Comparison of ENCODE assay signal across 26 cellular contexts in the genomic region with DNA sequence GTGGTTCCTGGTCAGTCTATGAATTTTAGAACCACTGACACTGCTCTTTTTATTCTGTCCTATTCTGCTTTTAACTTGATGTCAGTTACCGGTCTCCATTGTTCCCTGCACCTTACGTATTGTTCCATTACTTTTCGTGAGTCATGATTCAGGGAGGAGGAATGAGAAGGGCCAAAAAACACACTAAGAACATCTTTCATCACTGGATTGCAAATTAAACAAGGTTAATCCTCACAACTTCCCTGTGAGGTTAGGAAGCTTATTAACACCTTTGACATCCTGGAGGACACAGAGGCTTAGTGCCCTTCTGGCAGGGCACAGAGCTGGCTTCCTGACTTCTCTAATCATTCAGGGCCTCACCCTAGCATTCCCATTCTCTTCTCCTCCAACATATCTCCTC.
DNase-seq lines count a peak whose midpoint lies in the region; ATAC-seq, FAIRE-seq and TF ChIP-seq lines count a peak whose summit lies in the region.
"Had no signal": no experiment of that assay in that cellular context is flagged by ENCODE, and none has a peak within 500 bp of the region (broad histone marks: within the 10 kb centered on the region; RNA-seq: fewer than 3 reads in every experiment).

No MANE protein-coding gene starts in this region.

- POLR2A ChIA-PET in activated CD4-positive, alpha-beta memory T cell treated with anti-CD3 and anti-CD28 coated beads for 36 hours (lab: Charles Lee): no interaction called here
- POLR2A ChIA-PET in activated CD4-positive, alpha-beta memory T cell treated with anti-CD3 and anti-CD28 coated beads, Interleukin-2, amount 10 ng/mL, durations not matched to agents 7 days and 5 days (lab: Charles Lee): no interaction called here
- POLR2A ChIA-PET in MCF 10A (lab: Yijun Ruan, JAX): no interaction called here

- H3K27ac ChIP-seq in mammary epithelial cell (ENCODE audit: insufficient read depth, low read depth, low read length): no peak overlapping the region
- H3K27ac ChIP-seq: C4-2B, PC-9 had no signal

- H3K4me1 Mint-ChIP-seq in activated CD4-positive, alpha-beta memory T cell treated with anti-CD3 and anti-CD28 coated beads for 36 hours (ENCODE audit: low read depth): peaks cover 85% of the 10 kb centered on the region
- peaks cover 81% of the 10 kb centered on the region for H3K4me1 Mint-ChIP-seq in activated CD4-positive, alpha-beta memory T cell treated with anti-CD3 and anti-CD28 coated beads, Interleukin-2, amount 10 ng/mL, durations not matched to agents 7 days and 5 days
- H3K4me1 Mint-ChIP-seq in MCF 10A (ENCODE audit: insufficient read depth, unreplicated experiment): no peaks in the 10 kb centered on the region

- no peak for ATAC-seq in GM18511 (IDR thresholded peaks at IDR 0.05; ENCODE audit: unreplicated experiment)
- ATAC-seq in HG02970 (IDR thresholded peaks at IDR 0.05; ENCODE audit: low FRiP score, unreplicated experiment): no peak
- ATAC-seq: HCT116 had no signal

- intact Hi-C loops in activated CD4-positive, alpha-beta memory T cell treated with anti-CD3 and anti-CD28 coated beads for 36 hours (cut with micrococcal nuclease): no loop called here
- intact Hi-C loops in MCF 10A (cut with micrococcal nuclease) (no loop called here), mammary epithelial cell (cut with micrococcal nuclease) (no loop called here)

- H3K4me3 ChIP-seq in mammary epithelial cell (replicated peaks in 1 of 3; ENCODE audit: insufficient read depth in 1 of 3, low read depth in 2 of 3, low read length in 3 of 3) (no peak overlapping the region), bronchial epithelial cell (ENCODE audit: low read depth, low read length) (no peak overlapping the region)
- H3K4me3 ChIP-seq: PC-9 had no signal

- BruUV-seq in MCF 10A (replicated peaks; lab: Mats Ljungman, UMichigan): no TSS peak
- no TSS peak for BruUV-seq in mammary epithelial cell (replicated peaks; lab: Mats Ljungman, UMichigan)

- H3K4me2 ChIP-seq in mammary epithelial cell (ENCODE audit: insufficient read depth, low read depth, low read length): no peak overlapping the region
- H3K4me2 ChIP-seq: PC-9 had no signal

- peak overlapping the region; percentile 98 for H3K27ac Mint-ChIP-seq in activated CD4-positive, alpha-beta memory T cell treated with anti-CD3 and anti-CD28 coated beads for 36 hours
- H3K27ac Mint-ChIP-seq in activated CD4-positive, alpha-beta memory T cell treated with anti-CD3 and anti-CD28 coated beads, Interleukin-2, amount 10 ng/mL, durations not matched to agents 7 days and 5 days: no peak overlapping the region
- no peak overlapping the region for H3K27ac Mint-ChIP-seq in MCF 10A (ENCODE audit: low read depth, unreplicated experiment)
- H3K27ac Mint-ChIP-seq: CD8-positive, alpha-beta memory T cell had no signal

- no peaks in the 10 kb centered on the region for H3K9me3 Mint-ChIP-seq in activated CD4-positive, alpha-beta memory T cell treated with anti-CD3 and anti-CD28 coated beads for 36 hours
- peaks cover 7% of the 10 kb centered on the region for H3K9me3 Mint-ChIP-seq in activated CD4-positive, alpha-beta memory T cell treated with anti-CD3 and anti-CD28 coated beads, Interleukin-2, amount 10 ng/mL, durations not matched to agents 7 days and 5 days
- no peaks in the 10 kb centered on the region for H3K9me3 Mint-ChIP-seq in MCF 10A (ENCODE audit: unreplicated experiment)
- H3K9me3 Mint-ChIP-seq: CD8-positive, alpha-beta memory T cell had no signal

- peaks cover 5% of the 10 kb centered on the region for H3K36me3 Mint-ChIP-seq in activated CD4-positive, alpha-beta memory T cell treated with anti-CD3 and anti-CD28 coated beads for 36 hours
- peaks cover 23% of the 10 kb centered on the region for H3K36me3 Mint-ChIP-seq in activated CD4-positive, alpha-beta memory T cell treated with anti-CD3 and anti-CD28 coated beads, Interleukin-2, amount 10 ng/mL, durations not matched to agents 7 days and 5 days (ENCODE audit: low read depth)
- H3K36me3 Mint-ChIP-seq in MCF 10A (ENCODE audit: insufficient read depth, unreplicated experiment): no peaks in the 10 kb centered on the region

- H4K20me1 ChIP-seq in mammary epithelial cell (ENCODE audit: insufficient read depth, low read length): no peaks in the 10 kb centered on the region

- H3K27me3 ChIP-seq in mammary epithelial cell (ENCODE audit: insufficient read depth, low read length) (no peaks in the 10 kb centered on the region), bronchial epithelial cell (ENCODE audit: control insufficient read depth, insufficient read depth, low read length) (peaks cover 6% of the 10 kb centered on the region)

- CTCF ChIA-PET in activated CD4-positive, alpha-beta memory T cell treated with anti-CD3 and anti-CD28 coated beads for 36 hours (lab: Charles Lee): no interaction called here
- CTCF ChIA-PET in activated CD4-positive, alpha-beta memory T cell treated with anti-CD3 and anti-CD28 coated beads, Interleukin-2, amount 10 ng/mL, durations not matched to agents 7 days and 5 days (lab: Charles Lee): no interaction called here
- CTCF ChIA-PET in MCF 10A (lab: Yijun Ruan, JAX): no interaction called here
- CTCF ChIA-PET in mammary epithelial cell (lab: Charles Lee; ENCODE audit: low non-redundant PET): no interaction called here

- dilution Hi-C loops in mammary epithelial cell (cut with HindIII; ENCODE audit: low sequenced_read_pairs): no loop called here

- in situ Hi-C loops in mammary epithelial cell (cut with MboI; ENCODE audit: low sequenced_read_pairs in 2 of 2): no loop called here

- H3K4me3 Mint-ChIP-seq in activated CD4-positive, alpha-beta memory T cell treated with anti-CD3 and anti-CD28 coated beads for 36 hours: no peak overlapping the region
- H3K4me3 Mint-ChIP-seq in activated CD4-positive, alpha-beta memory T cell treated with anti-CD3 and anti-CD28 coated beads, Interleukin-2, amount 10 ng/mL, durations not matched to agents 7 days and 5 days: no peak overlapping the region
- H3K4me3 Mint-ChIP-seq in MCF 10A (ENCODE audit: unreplicated experiment): no peak overlapping the region
- H3K4me3 Mint-ChIP-seq: CD8-positive, alpha-beta memory T cell had no signal

- no peaks in the 10 kb centered on the region for H3K79me2 ChIP-seq in mammary epithelial cell (ENCODE audit: insufficient read depth, low read length)

- H3K27me3 Mint-ChIP-seq in activated CD4-positive, alpha-beta memory T cell treated with anti-CD3 and anti-CD28 coated beads for 36 hours: no peaks in the 10 kb centered on the region
- H3K27me3 Mint-ChIP-seq in activated CD4-positive, alpha-beta memory T cell treated with anti-CD3 and anti-CD28 coated beads, Interleukin-2, amount 10 ng/mL, durations not matched to agents 7 days and 5 days: no peaks in the 10 kb centered on the region
- H3K27me3 Mint-ChIP-seq in MCF 10A (ENCODE audit: insufficient read depth, unreplicated experiment): peaks cover 7% of the 10 kb centered on the region

- H3K9me3 ChIP-seq in mammary epithelial cell (replicated peaks; ENCODE audit: insufficient read depth, low read length): no peaks in the 10 kb centered on the region

- TF ChIP-seq CTCF in MCF 10A (IDR thresholded peaks at IDR 0.05; ENCODE audit: unreplicated experiment): no peak
- no peak for TF ChIP-seq CTCF in mammary epithelial cell (conservative IDR thresholded peaks at IDR 0.05 in 1 of 2, IDR thresholded peaks at IDR 0.05 in 1 of 2; ENCODE audit: extremely low read depth in 1 of 2, insufficient read depth in 1 of 2, low read depth in 1 of 2, low read length in 2 of 2)
- TF ChIP-seq CTCF in bronchial epithelial cell (IDR thresholded peaks at IDR 0.05; ENCODE audit: insufficient read depth, low read length, severe bottlenecking): no peak

- FAIRE-seq in bronchial epithelial cell (lab: Jason Lieb, UNC): no peak
- FAIRE-seq: A204.1, GM12891, H1, HTR-8/SVneo had no signal

- H3K36me3 ChIP-seq in mammary epithelial cell (ENCODE audit: insufficient read depth, low read length): no peaks in the 10 kb centered on the region
- no peaks in the 10 kb centered on the region for H3K36me3 ChIP-seq in bronchial epithelial cell (ENCODE audit: control insufficient read depth, insufficient read depth, low read length)

- WGBS in mammary epithelial cell (ENCODE audit: low coverage, missing lambda C conversion rate): 76% methylated on average over 3 of the region's 3 CpGs

- H2AFZ ChIP-seq in mammary epithelial cell (ENCODE audit: low read depth, low read length): no peak overlapping the region
- H2AFZ ChIP-seq: PC-9 had no signal

- no peak for DNase-seq in activated CD4-positive, alpha-beta memory T cell treated with anti-CD3 and anti-CD28 coated beads for 36 hours
- DNase-seq in activated CD4-positive, alpha-beta memory T cell treated with anti-CD3 and anti-CD28 coated beads, Interleukin-2, amount 10 ng/mL, durations not matched to agents 7 days and 5 days: no peak
- DNase-seq in MCF 10A (ENCODE audit: unreplicated experiment): peak; percentile 13
- DNase-seq in mammary epithelial cell: no peak
- peak; percentile 72 for DNase-seq in bronchial epithelial cell (ENCODE audit: low read depth)
- peak; percentile 15 for DNase-seq in renal cortical epithelial cell (ENCODE audit: low read depth)
- DNase-seq: Calu3; CD8-positive, alpha-beta memory T cell; DMS153; KG1; NCI-H1092 treated with DMSO at 0.1 percent for 48 hours; NCI-H1436 treated with DMSO at 0.1 percent for 48 hours; NCI-H2029; NCI-H2227 treated with DMSO at 0.1 percent for 48 hours; NCI-H510A; NCI-H748 treated with DMSO at 0.1 percent for 48 hours; PC-9; RPMI8226 had no signal

- H3K9ac ChIP-seq in mammary epithelial cell (ENCODE audit: insufficient read depth, low read length): no peak overlapping the region

- H3K4me1 ChIP-seq in mammary epithelial cell (ENCODE audit: insufficient read depth, low read length): no peaks in the 10 kb centered on the region

Comparison
In these comparisons a context has a peak if more than half of its experiments do, and no peak if none do; other contexts are left out.
1. DNase-seq: peak in MCF 10A (single experiment), bronchial epithelial cell (single experiment) and renal cortical epithelial cell (single experiment); none in activated CD4-positive, alpha-beta memory T cell treated with anti-CD3 and anti-CD28 coated beads for 36 hours (single experiment), activated CD4-positive, alpha-beta memory T cell treated with anti-CD3 and anti-CD28 coated beads, Interleukin-2, amount 10 ng/mL, durations not matched to agents 7 days and 5 days (single experiment) and mammary epithelial cell (single experiment).